Comparison of ENCODE assay signal across 8 cellular contexts in the genomic region with DNA sequence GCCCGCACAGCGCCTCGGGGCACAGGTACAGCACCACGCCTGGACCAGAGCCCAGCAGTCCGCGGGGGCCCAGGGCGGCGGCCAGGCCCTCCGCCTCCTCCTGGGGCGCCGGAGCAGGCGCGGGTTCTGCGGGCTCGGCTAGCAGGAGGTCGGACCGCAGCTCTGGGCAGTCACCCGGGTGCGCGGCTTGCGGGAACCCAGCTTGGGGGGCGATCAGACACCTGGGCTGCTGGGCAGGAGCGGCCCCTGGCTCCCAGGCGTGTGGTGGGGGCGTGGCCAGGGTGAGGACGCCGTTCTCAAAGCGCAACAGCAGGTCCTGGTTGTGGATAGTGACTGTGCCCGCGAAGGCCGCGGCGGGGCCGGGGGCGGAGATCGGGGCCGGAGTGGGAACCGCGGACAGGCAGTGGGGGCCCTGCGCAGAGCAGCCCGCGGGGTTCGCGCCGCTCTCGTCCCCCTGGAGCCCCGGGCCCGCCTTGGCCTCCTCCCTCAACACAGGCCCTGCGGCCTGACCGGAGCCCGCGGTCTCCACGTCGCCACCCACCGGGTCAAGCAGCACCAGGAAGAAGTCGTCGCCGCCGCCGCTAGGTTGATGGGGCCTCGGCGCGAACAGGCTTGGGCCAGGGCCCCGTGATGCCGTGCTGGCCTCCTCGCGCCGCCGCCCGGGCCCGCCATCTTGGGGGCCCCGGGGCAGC. TPM values are rescaled to one million over a fixed set of nuclear protein-coding genes. Genes with fewer than 3 reads are reported as not detected.
DNase-seq lines count a peak whose midpoint lies in the region; ATAC-seq and TF ChIP-seq lines count a peak whose summit lies in the region.
"Not testable (repeated sequence)": the region's sequence is repeated elsewhere in the genome, so short reads cannot be mapped to it uniquely, and the experiment has no call there.

No MANE protein-coding gene starts in this region.

- H3K9me3 Mint-ChIP-seq in IgD-negative memory B cell, result not testable (repeated sequence)

- H4K12ac ChIP-seq in trophoblast cell (ENCODE audit: low read depth, low read length), result not testable (repeated sequence)

- not testable (repeated sequence) for H3K4ac ChIP-seq in trophoblast cell (ENCODE audit: low read depth, low read length)

- not testable (repeated sequence) for H3K36me3 Mint-ChIP-seq in IgD-negative memory B cell

- H3K4me1 Mint-ChIP-seq in IgD-negative memory B cell, result peaks cover 12 to 31% (median 20%) of the 10 kb centered on the region in 3 donors

- H2BK5ac ChIP-seq in trophoblast cell (ENCODE audit: low read depth, low read length, poor library complexity), result not testable (repeated sequence)

- not testable (repeated sequence) for H2AFZ ChIP-seq in trophoblast cell (ENCODE audit: insufficient read depth, low read length, poor library complexity)

- not testable (repeated sequence) for H3K9ac ChIP-seq in trophoblast cell (ENCODE audit: low read length)

- H3K36me3 ChIP-seq in cardiac muscle cell; trophoblast cell (ENCODE audit: control insufficient read depth in 1 of 2, insufficient read depth in 2 of 2, low read length in 2 of 2); aorta (ENCODE audit: control insufficient read depth in 1 of 2, insufficient read depth in 2 of 2, low read length in 1 of 2): not testable (repeated sequence)

- H3K27ac ChIP-seq in cardiac muscle cell (peak overlapping the region; percentile 85), aorta (ENCODE audit: low read depth in 1 of 2, low read length in 2 of 2) (peak overlapping the region; percentile 33 to 47)
- not testable (repeated sequence) for H3K27ac ChIP-seq in trophoblast cell (ENCODE audit: low read depth, low read length)

- H4K91ac ChIP-seq in trophoblast cell (ENCODE audit: low read depth, low read length), result not testable (repeated sequence)

- not testable (repeated sequence) for TF ChIP-seq CTCF in astrocyte of the spinal cord (IDR thresholded peaks at IDR 0.05; ENCODE audit: low read depth, low read length); cardiac muscle cell (IDR thresholded peaks at IDR 0.05; ENCODE audit: low read depth, low read length)

- not testable (repeated sequence) for H3K27me3 ChIP-seq in cardiac muscle cell; trophoblast cell (ENCODE audit: insufficient read depth, low read length); aorta (ENCODE audit: control insufficient read depth in 1 of 2, insufficient read depth in 2 of 2, low read length in 1 of 2)

- not testable (repeated sequence) for H3K79me2 ChIP-seq in trophoblast cell (ENCODE audit: control insufficient read depth, insufficient read depth, low read length, poor library complexity)

- H4K8ac ChIP-seq in trophoblast cell (ENCODE audit: low read depth, low read length), result not testable (repeated sequence)

- H3K79me1 ChIP-seq in trophoblast cell (ENCODE audit: low read length), result not testable (repeated sequence)

- H3K4me3 ChIP-seq in astrocyte of the spinal cord (ENCODE audit: low read depth, low read length) (peak overlapping the region; percentile 33), cardiac muscle cell (peak overlapping the region; percentile 42), trophoblast cell (ENCODE audit: low read depth, low read length) (peak overlapping the region; percentile 59), aorta (ENCODE audit: low read length in 2 of 2) (peak overlapping the region; percentile 17 to 42)

- H3K27ac Mint-ChIP-seq in IgD-negative memory B cell, result peak overlapping the region; percentile 35 to 63 (median 56)

- not testable (repeated sequence) for H2BK120ac ChIP-seq in trophoblast cell (ENCODE audit: insufficient read depth, low read length, poor library complexity)

- not testable (repeated sequence) for H3K14ac ChIP-seq in trophoblast cell (ENCODE audit: low read length)

- peak; percentile 69 for ATAC-seq in GM18520 (IDR thresholded peaks at IDR 0.05; ENCODE audit: unreplicated experiment)
- ATAC-seq in HG02571 (IDR thresholded peaks at IDR 0.05; ENCODE audit: unreplicated experiment), result peak; percentile 79
- ATAC-seq in aorta (ENCODE audit: low FRiP score), result peak; percentile 83

- intact Hi-C loops in aorta (cut with DNase I), result loop anchor here in 1 of 2 donors (10.0 kb wide), 1 partner anchor 315 kb away; a partner anchor contains a TSS

- in situ Hi-C loops in astrocyte of the spinal cord (cut with HindIII; ENCODE audit: low sequenced_read_pairs), result not testable (repeated sequence)

- H2AK5ac ChIP-seq in trophoblast cell (ENCODE audit: low read length), result not testable (repeated sequence)

- WGBS in trophoblast cell (ENCODE audit: extremely low coverage, insufficient coverage, insufficient read length), result no CpG with 5 or more reads among the region's 72 CpGs
- 2 to 18% methylated on average over 31 to 53 of the region's 72 CpGs for WGBS in aorta, 2 donors

- H3K4me2 ChIP-seq in trophoblast cell (ENCODE audit: low read length), result peak overlapping the region; percentile 19

- H3K18ac ChIP-seq in trophoblast cell (ENCODE audit: low read length), result not testable (repeated sequence)

- DNase-seq in T-helper 2 cell (peak in 3 of 5 experiments; percentile 4 to 41 (median 29)), cardiac muscle cell (ENCODE audit: low read depth in 1 of 2, low spot score in 1 of 2) (peak; percentile 22 to 32), trophoblast cell (peak; percentile 4 to 33), aorta (peak; percentile 49 to 81)
- DNase-seq in astrocyte of the spinal cord (ENCODE audit: low read depth, low spot score), result not testable (repeated sequence)

- not testable (repeated sequence) for H3K9me3 ChIP-seq in cardiac muscle cell (ENCODE audit: low read depth); trophoblast cell (ENCODE audit: insufficient read depth, low read depth, low read length); aorta (ENCODE audit: control insufficient read depth, low read length)

- H3K4me3 Mint-ChIP-seq in IgD-negative memory B cell, result peak overlapping the region in 2 of 4 donors; percentile 72 to 84

- not testable (repeated sequence) for H2BK12ac ChIP-seq in trophoblast cell (ENCODE audit: low read length)

- H3K23ac ChIP-seq in trophoblast cell (ENCODE audit: low read length), result not testable (repeated sequence)

- not testable (repeated sequence) for H3K4me1 ChIP-seq in cardiac muscle cell (ENCODE audit: low read depth); trophoblast cell (ENCODE audit: control insufficient read depth in 1 of 2, insufficient read depth in 2 of 2, low read length in 2 of 2); aorta (ENCODE audit: control insufficient read depth in 1 of 2, insufficient read depth in 2 of 2, low read length in 2 of 2)

- not testable (repeated sequence) for H3K27me3 Mint-ChIP-seq in IgD-negative memory B cell

RNA-seq across cellular contexts. Expression of a gene that starts 0.5 kb away (rescaled TPM):
- polyA plus RNA-seq in IgD-negative memory B cell (5.8 TPM), cardiac muscle cell (1.5 and 2.5 TPM in 2 replicates), aorta (1 to 10 TPM in 1 of 2 donors, under 1 TPM in 1; 0.50 to 2.2 TPM)
- total RNA-seq in cardiac muscle cell (7.4 and 10.1 TPM in 2 replicates), aorta (1 to 10 TPM; 5.5 to 6.2 TPM)
- polyA plus RNA-seq in trophoblast cell (2013), result 0.18 and 0.21 TPM in 2 replicates
